In the genomic region with DNA sequence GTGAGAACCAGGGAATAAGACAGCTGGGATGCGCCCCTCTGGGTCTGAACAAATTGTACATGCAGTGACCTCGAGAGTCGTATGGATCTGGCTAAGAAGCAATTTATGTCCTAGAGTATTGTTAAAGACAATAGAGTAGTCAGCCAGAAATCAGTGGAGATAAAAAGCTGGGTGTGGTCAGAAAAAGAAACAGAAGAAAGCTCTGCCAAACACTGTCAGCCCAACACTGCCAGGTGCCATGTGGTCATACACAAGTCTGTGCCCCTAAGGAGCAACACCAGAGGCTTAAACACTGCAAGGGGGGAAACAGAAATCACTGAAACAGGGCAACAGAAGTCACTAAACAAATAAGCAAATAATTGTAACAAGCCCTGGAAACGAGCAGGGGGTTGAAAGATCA, we compare ENCODE assay signal across 1 cellular context.
TF ChIP-seq lines count a peak whose summit lies in the region.

No MANE protein-coding gene starts in this region.

TF ChIP-seq in GM12878, 131 proteins besides CTCF, POLR2A, EP300 and RAD21:
- TF ChIP-seq TAF1 (IDR thresholded peaks at IDR 0.05; ENCODE audit: borderline replicate concordance, low read depth, low read length) (no peak), ESRRA (IDR thresholded peaks at IDR 0.05; ENCODE audit: low read length) (no peak), CHD4 (IDR thresholded peaks at IDR 0.05) (no peak), GATAD2B (conservative IDR thresholded peaks at IDR 0.05; ENCODE audit: low read depth) (no peak), SIN3A (IDR thresholded peaks at IDR 0.05; ENCODE audit: low read depth, low read length) (no peak), MTA2 (IDR thresholded peaks at IDR 0.05; ENCODE audit: low read depth) (no peak), POU2F2 (IDR thresholded peaks at IDR 0.05; ENCODE audit: borderline replicate concordance, low read depth, low read length) (no peak), NFYA (IDR thresholded peaks at IDR 0.05; ENCODE audit: borderline replicate concordance, low read depth, low read length) (no peak), SMAD5 (IDR thresholded peaks at IDR 0.05; ENCODE audit: low read depth) (no peak), HDGF (IDR thresholded peaks at IDR 0.05) (no peak), NR2C2 (IDR thresholded peaks at IDR 0.05; ENCODE audit: borderline replicate concordance, control insufficient read depth, insufficient read length, low read depth) (no peak)
- TF ChIP-seq, protein P1, sequence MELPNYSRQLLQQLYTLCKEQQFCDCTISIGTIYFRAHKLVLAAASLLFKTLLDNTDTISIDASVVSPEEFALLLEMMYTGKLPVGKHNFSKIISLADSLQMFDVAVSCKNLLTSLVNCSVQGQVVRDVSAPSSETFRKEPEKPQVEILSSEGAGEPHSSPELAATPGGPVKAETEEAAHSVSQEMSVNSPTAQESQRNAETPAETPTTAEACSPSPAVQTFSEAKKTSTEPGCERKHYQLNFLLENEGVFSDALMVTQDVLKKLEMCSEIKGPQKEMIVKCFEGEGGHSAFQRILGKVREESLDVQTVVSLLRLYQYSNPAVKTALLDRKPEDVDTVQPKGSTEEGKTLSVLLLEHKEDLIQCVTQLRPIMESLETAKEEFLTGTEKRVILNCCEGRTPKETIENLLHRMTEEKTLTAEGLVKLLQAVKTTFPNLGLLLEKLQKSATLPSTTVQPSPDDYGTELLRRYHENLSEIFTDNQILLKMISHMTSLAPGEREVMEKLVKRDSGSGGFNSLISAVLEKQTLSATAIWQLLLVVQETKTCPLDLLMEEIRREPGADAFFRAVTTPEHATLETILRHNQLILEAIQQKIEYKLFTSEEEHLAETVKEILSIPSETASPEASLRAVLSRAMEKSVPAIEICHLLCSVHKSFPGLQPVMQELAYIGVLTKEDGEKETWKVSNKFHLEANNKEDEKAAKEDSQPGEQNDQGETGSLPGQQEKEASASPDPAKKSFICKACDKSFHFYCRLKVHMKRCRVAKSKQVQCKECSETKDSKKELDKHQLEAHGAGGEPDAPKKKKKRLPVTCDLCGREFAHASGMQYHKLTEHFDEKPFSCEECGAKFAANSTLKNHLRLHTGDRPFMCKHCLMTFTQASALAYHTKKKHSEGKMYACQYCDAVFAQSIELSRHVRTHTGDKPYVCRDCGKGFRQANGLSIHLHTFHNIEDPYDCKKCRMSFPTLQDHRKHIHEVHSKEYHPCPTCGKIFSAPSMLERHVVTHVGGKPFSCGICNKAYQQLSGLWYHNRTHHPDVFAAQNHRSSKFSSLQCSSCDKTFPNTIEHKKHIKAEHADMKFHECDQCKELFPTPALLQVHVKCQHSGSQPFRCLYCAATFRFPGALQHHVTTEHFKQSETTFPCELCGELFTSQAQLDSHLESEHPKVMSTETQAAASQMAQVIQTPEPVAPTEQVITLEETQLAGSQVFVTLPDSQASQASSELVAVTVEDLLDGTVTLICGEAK (IDR thresholded peaks at IDR 0.05; ENCODE audit: borderline replicate concordance) = no peak
- TF ChIP-seq, protein P2, sequence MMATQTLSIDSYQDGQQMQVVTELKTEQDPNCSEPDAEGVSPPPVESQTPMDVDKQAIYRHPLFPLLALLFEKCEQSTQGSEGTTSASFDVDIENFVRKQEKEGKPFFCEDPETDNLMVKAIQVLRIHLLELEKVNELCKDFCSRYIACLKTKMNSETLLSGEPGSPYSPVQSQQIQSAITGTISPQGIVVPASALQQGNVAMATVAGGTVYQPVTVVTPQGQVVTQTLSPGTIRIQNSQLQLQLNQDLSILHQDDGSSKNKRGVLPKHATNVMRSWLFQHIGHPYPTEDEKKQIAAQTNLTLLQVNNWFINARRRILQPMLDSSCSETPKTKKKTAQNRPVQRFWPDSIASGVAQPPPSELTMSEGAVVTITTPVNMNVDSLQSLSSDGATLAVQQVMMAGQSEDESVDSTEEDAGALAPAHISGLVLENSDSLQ (IDR thresholded peaks at IDR 0.05) = no peak
